In the genomic region with DNA sequence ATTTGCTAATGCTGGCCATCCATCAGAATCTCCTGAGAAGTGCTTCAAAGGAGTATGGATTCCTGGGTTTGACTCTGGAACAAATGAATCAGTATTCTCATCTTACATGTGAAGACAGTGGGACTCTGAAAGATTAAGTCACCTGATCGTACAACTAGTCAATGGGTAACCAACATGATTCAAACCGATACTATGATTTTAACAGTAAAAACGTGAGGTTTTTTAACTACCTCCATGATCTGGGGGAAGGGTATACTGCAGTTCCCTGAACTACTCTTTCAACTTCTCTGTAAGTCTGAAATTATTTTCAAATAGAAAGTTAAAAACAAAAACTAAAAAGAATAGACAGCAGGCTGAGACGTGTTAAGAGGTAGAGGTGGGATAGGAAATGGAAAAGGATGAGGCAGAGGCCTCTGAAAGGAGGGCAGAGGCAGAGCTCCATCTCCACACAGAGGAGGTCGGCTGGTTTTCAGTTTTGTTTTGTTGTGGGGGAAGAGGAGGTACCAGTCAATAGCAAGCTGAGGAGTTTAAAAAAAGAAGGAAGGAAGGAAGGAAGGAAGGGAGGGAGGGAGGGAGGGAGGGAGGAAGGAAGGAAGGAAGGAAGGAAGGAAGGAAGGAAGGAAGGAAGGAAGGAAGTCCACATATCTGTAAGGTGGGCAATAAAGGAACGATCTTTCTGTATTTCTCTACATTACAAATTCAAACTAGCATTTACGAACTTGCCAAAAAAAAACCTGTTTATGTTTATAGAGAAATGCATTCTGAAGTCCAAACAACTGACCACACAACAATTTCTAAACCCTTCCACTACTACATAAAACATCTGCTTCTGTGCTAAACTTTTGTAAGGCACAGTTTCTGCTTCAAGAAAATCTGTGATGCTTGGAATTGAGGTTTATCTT, we compare ENCODE assay signal across 1 cellular context.
TF ChIP-seq lines count a peak whose summit lies in the region.

No MANE protein-coding gene starts in this region.

TF ChIP-seq in H1, 55 proteins besides CTCF, POLR2A, EP300 and RAD21:
- no peak for TF ChIP-seq CBX5 (IDR thresholded peaks at IDR 0.05; ENCODE audit: low read depth, low read length)
- TF ChIP-seq RXRA (IDR thresholded peaks at IDR 0.05; ENCODE audit: insufficient read depth, low read depth, low read length), result no peak
- TF ChIP-seq JUND (IDR thresholded peaks at IDR 0.05; ENCODE audit: low read length), result no peak
- TF ChIP-seq, protein P1, sequence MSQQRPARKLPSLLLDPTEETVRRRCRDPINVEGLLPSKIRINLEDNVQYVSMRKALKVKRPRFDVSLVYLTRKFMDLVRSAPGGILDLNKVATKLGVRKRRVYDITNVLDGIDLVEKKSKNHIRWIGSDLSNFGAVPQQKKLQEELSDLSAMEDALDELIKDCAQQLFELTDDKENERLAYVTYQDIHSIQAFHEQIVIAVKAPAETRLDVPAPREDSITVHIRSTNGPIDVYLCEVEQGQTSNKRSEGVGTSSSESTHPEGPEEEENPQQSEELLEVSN (IDR thresholded peaks at IDR 0.05), result no peak
- TF ChIP-seq PHF8 (conservative IDR thresholded peaks at IDR 0.05; ENCODE audit: low read depth, low read length), result no peak
- TF ChIP-seq USF2 (IDR thresholded peaks at IDR 0.05; ENCODE audit: low read length), result no peak
- no peak for TF ChIP-seq EZH2 (IDR thresholded peaks at IDR 0.05; ENCODE audit: low read depth, low read length, severe bottlenecking)
- no peak for TF ChIP-seq TAF7 (optimal IDR thresholded peaks at IDR 0.05; ENCODE audit: borderline replicate concordance, low read depth, low read length)
- no peak for TF ChIP-seq GABPA (IDR thresholded peaks at IDR 0.05; ENCODE audit: borderline replicate concordance, insufficient read depth, low read length)
- TF ChIP-seq EGR1 (IDR thresholded peaks at IDR 0.05; ENCODE audit: borderline replicate concordance, low read depth, low read length), result no peak
- no peak for TF ChIP-seq CHD2 (IDR thresholded peaks at IDR 0.05; ENCODE audit: low read length)
- TF ChIP-seq, protein P2, sequence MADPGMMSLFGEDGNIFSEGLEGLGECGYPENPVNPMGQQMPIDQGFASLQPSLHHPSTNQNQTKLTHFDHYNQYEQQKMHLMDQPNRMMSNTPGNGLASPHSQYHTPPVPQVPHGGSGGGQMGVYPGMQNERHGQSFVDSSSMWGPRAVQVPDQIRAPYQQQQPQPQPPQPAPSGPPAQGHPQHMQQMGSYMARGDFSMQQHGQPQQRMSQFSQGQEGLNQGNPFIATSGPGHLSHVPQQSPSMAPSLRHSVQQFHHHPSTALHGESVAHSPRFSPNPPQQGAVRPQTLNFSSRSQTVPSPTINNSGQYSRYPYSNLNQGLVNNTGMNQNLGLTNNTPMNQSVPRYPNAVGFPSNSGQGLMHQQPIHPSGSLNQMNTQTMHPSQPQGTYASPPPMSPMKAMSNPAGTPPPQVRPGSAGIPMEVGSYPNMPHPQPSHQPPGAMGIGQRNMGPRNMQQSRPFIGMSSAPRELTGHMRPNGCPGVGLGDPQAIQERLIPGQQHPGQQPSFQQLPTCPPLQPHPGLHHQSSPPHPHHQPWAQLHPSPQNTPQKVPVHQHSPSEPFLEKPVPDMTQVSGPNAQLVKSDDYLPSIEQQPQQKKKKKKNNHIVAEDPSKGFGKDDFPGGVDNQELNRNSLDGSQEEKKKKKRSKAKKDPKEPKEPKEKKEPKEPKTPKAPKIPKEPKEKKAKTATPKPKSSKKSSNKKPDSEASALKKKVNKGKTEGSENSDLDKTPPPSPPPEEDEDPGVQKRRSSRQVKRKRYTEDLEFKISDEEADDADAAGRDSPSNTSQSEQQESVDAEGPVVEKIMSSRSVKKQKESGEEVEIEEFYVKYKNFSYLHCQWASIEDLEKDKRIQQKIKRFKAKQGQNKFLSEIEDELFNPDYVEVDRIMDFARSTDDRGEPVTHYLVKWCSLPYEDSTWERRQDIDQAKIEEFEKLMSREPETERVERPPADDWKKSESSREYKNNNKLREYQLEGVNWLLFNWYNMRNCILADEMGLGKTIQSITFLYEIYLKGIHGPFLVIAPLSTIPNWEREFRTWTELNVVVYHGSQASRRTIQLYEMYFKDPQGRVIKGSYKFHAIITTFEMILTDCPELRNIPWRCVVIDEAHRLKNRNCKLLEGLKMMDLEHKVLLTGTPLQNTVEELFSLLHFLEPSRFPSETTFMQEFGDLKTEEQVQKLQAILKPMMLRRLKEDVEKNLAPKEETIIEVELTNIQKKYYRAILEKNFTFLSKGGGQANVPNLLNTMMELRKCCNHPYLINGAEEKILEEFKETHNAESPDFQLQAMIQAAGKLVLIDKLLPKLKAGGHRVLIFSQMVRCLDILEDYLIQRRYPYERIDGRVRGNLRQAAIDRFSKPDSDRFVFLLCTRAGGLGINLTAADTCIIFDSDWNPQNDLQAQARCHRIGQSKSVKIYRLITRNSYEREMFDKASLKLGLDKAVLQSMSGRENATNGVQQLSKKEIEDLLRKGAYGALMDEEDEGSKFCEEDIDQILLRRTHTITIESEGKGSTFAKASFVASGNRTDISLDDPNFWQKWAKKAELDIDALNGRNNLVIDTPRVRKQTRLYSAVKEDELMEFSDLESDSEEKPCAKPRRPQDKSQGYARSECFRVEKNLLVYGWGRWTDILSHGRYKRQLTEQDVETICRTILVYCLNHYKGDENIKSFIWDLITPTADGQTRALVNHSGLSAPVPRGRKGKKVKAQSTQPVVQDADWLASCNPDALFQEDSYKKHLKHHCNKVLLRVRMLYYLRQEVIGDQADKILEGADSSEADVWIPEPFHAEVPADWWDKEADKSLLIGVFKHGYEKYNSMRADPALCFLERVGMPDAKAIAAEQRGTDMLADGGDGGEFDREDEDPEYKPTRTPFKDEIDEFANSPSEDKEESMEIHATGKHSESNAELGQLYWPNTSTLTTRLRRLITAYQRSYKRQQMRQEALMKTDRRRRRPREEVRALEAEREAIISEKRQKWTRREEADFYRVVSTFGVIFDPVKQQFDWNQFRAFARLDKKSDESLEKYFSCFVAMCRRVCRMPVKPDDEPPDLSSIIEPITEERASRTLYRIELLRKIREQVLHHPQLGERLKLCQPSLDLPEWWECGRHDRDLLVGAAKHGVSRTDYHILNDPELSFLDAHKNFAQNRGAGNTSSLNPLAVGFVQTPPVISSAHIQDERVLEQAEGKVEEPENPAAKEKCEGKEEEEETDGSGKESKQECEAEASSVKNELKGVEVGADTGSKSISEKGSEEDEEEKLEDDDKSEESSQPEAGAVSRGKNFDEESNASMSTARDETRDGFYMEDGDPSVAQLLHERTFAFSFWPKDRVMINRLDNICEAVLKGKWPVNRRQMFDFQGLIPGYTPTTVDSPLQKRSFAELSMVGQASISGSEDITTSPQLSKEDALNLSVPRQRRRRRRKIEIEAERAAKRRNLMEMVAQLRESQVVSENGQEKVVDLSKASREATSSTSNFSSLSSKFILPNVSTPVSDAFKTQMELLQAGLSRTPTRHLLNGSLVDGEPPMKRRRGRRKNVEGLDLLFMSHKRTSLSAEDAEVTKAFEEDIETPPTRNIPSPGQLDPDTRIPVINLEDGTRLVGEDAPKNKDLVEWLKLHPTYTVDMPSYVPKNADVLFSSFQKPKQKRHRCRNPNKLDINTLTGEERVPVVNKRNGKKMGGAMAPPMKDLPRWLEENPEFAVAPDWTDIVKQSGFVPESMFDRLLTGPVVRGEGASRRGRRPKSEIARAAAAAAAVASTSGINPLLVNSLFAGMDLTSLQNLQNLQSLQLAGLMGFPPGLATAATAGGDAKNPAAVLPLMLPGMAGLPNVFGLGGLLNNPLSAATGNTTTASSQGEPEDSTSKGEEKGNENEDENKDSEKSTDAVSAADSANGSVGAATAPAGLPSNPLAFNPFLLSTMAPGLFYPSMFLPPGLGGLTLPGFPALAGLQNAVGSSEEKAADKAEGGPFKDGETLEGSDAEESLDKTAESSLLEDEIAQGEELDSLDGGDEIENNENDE (IDR thresholded peaks at IDR 0.05; ENCODE audit: insufficient replicate concordance, low read length), result no peak
- no peak for TF ChIP-seq HDAC6 (IDR thresholded peaks at IDR 0.05; ENCODE audit: low read depth, low read length)
- TF ChIP-seq CTBP2 (IDR thresholded peaks at IDR 0.05; ENCODE audit: borderline replicate concordance, insufficient read depth, insufficient read length, low read length), result no peak
- no peak for TF ChIP-seq JUN (IDR thresholded peaks at IDR 0.05; ENCODE audit: low read depth, low read length)
- TF ChIP-seq TBP (IDR thresholded peaks at IDR 0.05; ENCODE audit: low read depth, low read length), result no peak
- TF ChIP-seq NRF1 (IDR thresholded peaks at IDR 0.05; ENCODE audit: low read depth, low read length), result no peak
